26 cellular contexts compared by ENCODE assay signal in the genomic region with DNA sequence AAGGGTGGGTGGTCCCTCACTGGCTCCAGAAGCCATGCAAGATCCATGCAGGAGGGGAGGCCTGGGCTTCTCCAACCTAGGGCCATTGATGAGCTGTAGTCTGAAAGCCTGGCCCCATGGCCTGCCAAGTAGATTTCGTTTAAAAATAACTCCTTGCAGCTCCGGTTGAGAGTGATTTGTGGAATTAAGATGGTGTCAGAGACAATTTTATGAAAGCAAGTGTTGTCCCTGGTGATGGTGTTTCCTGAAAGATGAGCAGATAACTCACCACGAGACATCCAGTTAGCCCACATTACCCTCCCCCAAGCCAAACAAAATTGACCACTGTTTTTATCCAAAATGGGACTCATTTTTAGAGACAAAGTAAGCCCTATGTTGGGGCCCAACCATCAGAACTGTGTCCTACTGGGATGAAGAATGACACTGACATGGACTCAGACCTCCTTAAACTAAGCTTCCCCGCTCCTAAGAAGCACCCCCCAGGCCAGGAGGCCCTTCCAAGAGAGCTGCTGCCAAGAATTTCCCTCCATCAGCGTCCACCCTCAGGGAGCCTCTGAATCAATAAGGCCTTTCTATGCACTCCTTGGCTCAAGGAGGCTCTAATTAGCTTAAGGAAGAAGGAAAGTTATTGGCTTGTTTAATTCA.
DNase-seq lines count a peak whose midpoint lies in the region; ATAC-seq, FAIRE-seq and TF ChIP-seq lines count a peak whose summit lies in the region.
"Had no signal": no experiment of that assay in that cellular context is flagged by ENCODE, and none has a peak within 500 bp of the region (broad histone marks: within the 10 kb centered on the region; RNA-seq: fewer than 3 reads in every experiment).

No MANE protein-coding gene starts in this region.

- ATAC-seq in left cardiac atrium = no peak
- ATAC-seq: A549 had no signal

- H3K9me3 Mint-ChIP-seq in nephron = no peaks in the 10 kb centered on the region
- H3K9me3 Mint-ChIP-seq: CD4-positive, alpha-beta T cell had no signal

- H3K9me3 ChIP-seq in left ventricle myocardium inferior (replicated peaks) = no peaks in the 10 kb centered on the region
- H3K9me3 ChIP-seq: A549; BLaER1 treated with 17β-estradiol and CSF1 and Interleukin-3, amounts not matched to agents 10 nM and 100 nM; SJSA1 had no signal

- peaks cover 37% of the 10 kb centered on the region for H3K4me1 ChIP-seq in left ventricle myocardium inferior
- H3K4me1 ChIP-seq: A549; BLaER1 treated with 17β-estradiol and CSF1 and Interleukin-3, amounts not matched to agents 10 nM and 100 nM had no signal

- peak overlapping the region; percentile 77 for H3K27ac ChIP-seq in left ventricle myocardium inferior (replicated peaks)
- H3K27ac ChIP-seq in coronary artery = no peak overlapping the region
- H3K27ac ChIP-seq: A549; BLaER1 treated with 17β-estradiol and CSF1 and Interleukin-3, amounts not matched to agents 10 nM and 100 nM; PC-9; SJSA1 had no signal

- intact Hi-C loops in left ventricle myocardium inferior (cut with micrococcal nuclease) (no loop called here), left cardiac atrium (cut with DNase I) (loop anchor here in 1 of 2 donors (10.0 kb wide), 2 partner anchors 132 to 158 kb away; no protein-coding TSS in a partner anchor)

- no peaks in the 10 kb centered on the region for H3K36me3 ChIP-seq in left ventricle myocardium inferior
- H3K36me3 ChIP-seq: BLaER1 treated with 17β-estradiol and CSF1 and Interleukin-3, amounts not matched to agents 10 nM and 100 nM; SJSA1 had no signal

- no peaks in the 10 kb centered on the region for H3K27me3 Mint-ChIP-seq in nephron (ENCODE audit: low read depth)

- H3K27me3 ChIP-seq in left ventricle myocardium inferior (ENCODE audit: low read depth) = peaks cover 3% of the 10 kb centered on the region
- H3K27me3 ChIP-seq: BLaER1 treated with 17β-estradiol and CSF1 and Interleukin-3, amounts not matched to agents 10 nM and 100 nM; SJSA1 had no signal

- DNase-seq in left ventricle myocardium inferior (no peak), left cardiac atrium (no peak), coronary artery (ENCODE audit: low spot score) (peak; percentile 36), GM20000 (ENCODE audit: low spot score) (no peak), D721Med (ENCODE audit: insufficient read length, low spot score) (no peak)
- DNase-seq in stimulated activated CD4-positive, alpha-beta T cell treated with anti-CD3 and anti-CD28 coated beads, Interleukin-2, amount 100 ng/mL, for 24 hours = no peak
- DNase-seq: AML-193; CD4-positive, alpha-beta T cell; COR-L47; DMS79 treated with DMSO at 0.1 percent for 48 hours; GF-D8; NCI-H1105; NCI-H1436 treated with DMSO at 0.1 percent for 48 hours; NCI-H1930; NCI-H446 treated with DMSO at 0.1 percent for 48 hours; NCI-H526; NCI-H82; NK-92 treated with Interleukin-12 subunit alpha and Interleukin-12 subunit beta, amount 100 ng/mL, for 24 hours; PC-9; Right ventricle myocardium superior; RPMI8226 had no signal

- H3K27ac Mint-ChIP-seq in nephron = peak overlapping the region in 2 of 3 experiments; percentile 98 to 99
- H3K27ac Mint-ChIP-seq: CD4-positive, alpha-beta T cell had no signal

- no peak overlapping the region for H3K4me3 ChIP-seq in left ventricle myocardium inferior
- no peak overlapping the region for H3K4me3 ChIP-seq in coronary artery
- H3K4me3 ChIP-seq: A549; BLaER1 treated with 17β-estradiol and CSF1 and Interleukin-3, amounts not matched to agents 10 nM and 100 nM; PC-9; SJSA1 had no signal

- H3K4me1 Mint-ChIP-seq in nephron = peaks cover 60% of the 10 kb centered on the region

- no peak for FAIRE-seq in D721Med (lab: Jason Lieb, UNC)
- FAIRE-seq: A549, GM12891 had no signal

- no peaks in the 10 kb centered on the region for H3K36me3 Mint-ChIP-seq in nephron (ENCODE audit: low read depth)

- H3K4me3 Mint-ChIP-seq in nephron = no peak overlapping the region
- H3K4me3 Mint-ChIP-seq: CD4-positive, alpha-beta T cell had no signal

- no peak for TF ChIP-seq CTCF in left ventricle myocardium inferior (IDR thresholded peaks at IDR 0.05; ENCODE audit: borderline replicate concordance)
- TF ChIP-seq CTCF in coronary artery (IDR thresholded peaks at IDR 0.05) = no peak
- no peak for TF ChIP-seq CTCF in nephron (IDR thresholded peaks at IDR 0.05; ENCODE audit: unreplicated experiment in 3 of 3)
- TF ChIP-seq CTCF in GM20000 (IDR thresholded peaks at IDR 0.05; ENCODE audit: extremely low read depth, missing control alignments) = no peak
- TF ChIP-seq CTCF in D721Med (IDR thresholded peaks at IDR 0.05; ENCODE audit: insufficient read depth, missing control alignments) = no peak
